In the genomic region with DNA sequence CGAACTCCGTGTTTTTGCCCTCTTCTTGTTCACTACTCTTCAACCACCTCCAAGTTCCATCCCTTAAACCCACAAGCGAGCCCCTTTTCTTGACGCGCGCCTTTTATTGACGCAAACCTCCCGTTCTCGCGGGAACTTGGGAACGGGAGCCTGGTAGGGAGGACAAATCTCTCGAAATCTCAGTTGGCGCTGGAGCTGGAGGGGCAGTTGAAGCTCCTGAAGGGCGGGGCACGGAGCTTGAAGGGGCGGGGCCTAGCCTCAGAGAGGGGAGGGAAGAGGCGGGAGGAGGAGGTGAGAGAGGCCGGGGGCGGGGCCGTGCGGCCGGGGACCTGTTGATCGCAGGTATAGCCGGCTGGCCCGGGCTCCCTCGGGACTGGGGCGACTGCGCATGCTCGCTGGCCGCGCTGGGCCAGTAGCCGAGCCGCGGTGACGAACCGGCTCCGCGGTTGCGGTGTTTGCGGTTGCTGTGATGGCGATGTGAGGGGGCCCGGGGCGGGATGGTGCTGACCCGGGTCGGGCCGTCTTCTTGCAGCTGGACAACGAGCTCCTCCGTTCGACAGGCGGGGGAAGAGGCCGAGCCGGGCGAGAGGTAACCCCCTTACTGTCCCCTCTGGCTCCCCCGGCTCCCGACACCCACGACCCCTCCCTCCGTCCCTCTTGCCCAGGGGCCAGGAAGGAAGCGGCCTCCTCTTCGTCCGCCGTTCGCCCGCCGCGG, we compare ENCODE assay signal across 1 cellular context.
TF ChIP-seq lines count a peak whose summit lies in the region.

A gene (plus strand): TSS at position 395 of the 715 bp plus-strand sequence. CDS start 14,835 bp downstream, outside the sequence.

TF ChIP-seq in K562, 482 proteins besides CTCF, POLR2A, EP300 and RAD21 (continued from another document):
- TF ChIP-seq, protein P1, sequence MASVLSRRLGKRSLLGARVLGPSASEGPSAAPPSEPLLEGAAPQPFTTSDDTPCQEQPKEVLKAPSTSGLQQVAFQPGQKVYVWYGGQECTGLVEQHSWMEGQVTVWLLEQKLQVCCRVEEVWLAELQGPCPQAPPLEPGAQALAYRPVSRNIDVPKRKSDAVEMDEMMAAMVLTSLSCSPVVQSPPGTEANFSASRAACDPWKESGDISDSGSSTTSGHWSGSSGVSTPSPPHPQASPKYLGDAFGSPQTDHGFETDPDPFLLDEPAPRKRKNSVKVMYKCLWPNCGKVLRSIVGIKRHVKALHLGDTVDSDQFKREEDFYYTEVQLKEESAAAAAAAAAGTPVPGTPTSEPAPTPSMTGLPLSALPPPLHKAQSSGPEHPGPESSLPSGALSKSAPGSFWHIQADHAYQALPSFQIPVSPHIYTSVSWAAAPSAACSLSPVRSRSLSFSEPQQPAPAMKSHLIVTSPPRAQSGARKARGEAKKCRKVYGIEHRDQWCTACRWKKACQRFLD (CRISPR knock-in tag; IDR thresholded peaks at IDR 0.05) = no peak
- no peak for TF ChIP-seq MYC (IDR thresholded peaks at IDR 0.05; ENCODE audit: low read depth, low read length)
- no peak for TF ChIP-seq MYC (CRISPR knock-in tag; IDR thresholded peaks at IDR 0.05; ENCODE audit: borderline replicate concordance, low read depth)
- TF ChIP-seq, protein P2, sequence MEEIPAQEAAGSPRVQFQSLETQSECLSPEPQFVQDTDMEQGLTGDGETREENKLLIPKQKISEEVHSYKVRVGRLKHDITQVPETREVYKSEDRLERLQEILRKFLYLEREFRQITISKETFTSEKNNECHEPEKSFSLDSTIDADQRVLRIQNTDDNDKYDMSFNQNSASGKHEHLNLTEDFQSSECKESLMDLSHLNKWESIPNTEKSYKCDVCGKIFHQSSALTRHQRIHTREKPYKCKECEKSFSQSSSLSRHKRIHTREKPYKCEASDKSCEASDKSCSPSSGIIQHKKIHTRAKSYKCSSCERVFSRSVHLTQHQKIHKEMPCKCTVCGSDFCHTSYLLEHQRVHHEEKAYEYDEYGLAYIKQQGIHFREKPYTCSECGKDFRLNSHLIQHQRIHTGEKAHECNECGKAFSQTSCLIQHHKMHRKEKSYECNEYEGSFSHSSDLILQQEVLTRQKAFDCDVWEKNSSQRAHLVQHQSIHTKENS (CRISPR knock-in tag; IDR thresholded peaks at IDR 0.05) = no peak
- peak; percentile 99 for TF ChIP-seq CHD2 (IDR thresholded peaks at IDR 0.05; ENCODE audit: low read depth, low read length)
- TF ChIP-seq PHB (CRISPR knock-in tag; IDR thresholded peaks at IDR 0.05) = 0 out of 2 replicates have a peak, but pooled peaks have one; percentile 44
- TF ChIP-seq, protein P3, sequence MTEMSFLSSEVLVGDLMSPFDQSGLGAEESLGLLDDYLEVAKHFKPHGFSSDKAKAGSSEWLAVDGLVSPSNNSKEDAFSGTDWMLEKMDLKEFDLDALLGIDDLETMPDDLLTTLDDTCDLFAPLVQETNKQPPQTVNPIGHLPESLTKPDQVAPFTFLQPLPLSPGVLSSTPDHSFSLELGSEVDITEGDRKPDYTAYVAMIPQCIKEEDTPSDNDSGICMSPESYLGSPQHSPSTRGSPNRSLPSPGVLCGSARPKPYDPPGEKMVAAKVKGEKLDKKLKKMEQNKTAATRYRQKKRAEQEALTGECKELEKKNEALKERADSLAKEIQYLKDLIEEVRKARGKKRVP (CRISPR knock-in tag; IDR thresholded peaks at IDR 0.05) = no peak
- peak; percentile 85 for TF ChIP-seq MAFF (IDR thresholded peaks at IDR 0.05; ENCODE audit: low read length)
- no peak for TF ChIP-seq SAFB (IDR thresholded peaks at IDR 0.05; ENCODE audit: borderline replicate concordance, low read depth, low read length)
- no peak; the same call in 1 of the 2 replicates for TF ChIP-seq ZNF766 (CRISPR knock-in tag; conservative IDR thresholded peaks at IDR 0.05)
- no peak for TF ChIP-seq KLF10 (CRISPR knock-in tag; IDR thresholded peaks at IDR 0.05)
- TF ChIP-seq, protein P4, sequence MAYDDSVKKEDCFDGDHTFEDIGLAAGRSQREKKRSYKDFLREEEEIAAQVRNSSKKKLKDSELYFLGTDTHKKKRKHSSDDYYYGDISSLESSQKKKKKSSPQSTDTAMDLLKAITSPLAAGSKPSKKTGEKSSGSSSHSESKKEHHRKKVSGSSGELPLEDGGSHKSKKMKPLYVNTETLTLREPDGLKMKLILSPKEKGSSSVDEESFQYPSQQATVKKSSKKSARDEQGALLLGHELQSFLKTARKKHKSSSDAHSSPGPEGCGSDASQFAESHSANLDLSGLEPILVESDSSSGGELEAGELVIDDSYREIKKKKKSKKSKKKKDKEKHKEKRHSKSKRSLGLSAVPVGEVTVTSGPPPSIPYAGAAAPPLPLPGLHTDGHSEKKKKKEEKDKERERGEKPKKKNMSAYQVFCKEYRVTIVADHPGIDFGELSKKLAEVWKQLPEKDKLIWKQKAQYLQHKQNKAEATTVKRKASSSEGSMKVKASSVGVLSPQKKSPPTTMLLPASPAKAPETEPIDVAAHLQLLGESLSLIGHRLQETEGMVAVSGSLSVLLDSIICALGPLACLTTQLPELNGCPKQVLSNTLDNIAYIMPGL (CRISPR knock-in tag; IDR thresholded peaks at IDR 0.05) = no peak
- TF ChIP-seq STAT5B (CRISPR knock-in tag; IDR thresholded peaks at IDR 0.05) = no peak
- TF ChIP-seq HLTF (IDR thresholded peaks at IDR 0.05) = no peak
- TF ChIP-seq DIDO1 (tag; IDR thresholded peaks at IDR 0.05; ENCODE audit: low read depth) = peak; percentile 79
- TF ChIP-seq ZNF76 (CRISPR knock-in tag; IDR thresholded peaks at IDR 0.05; ENCODE audit: borderline replicate concordance) = peak; percentile 20; the same call in 1 of the 2 replicates
- TF ChIP-seq, protein P5, sequence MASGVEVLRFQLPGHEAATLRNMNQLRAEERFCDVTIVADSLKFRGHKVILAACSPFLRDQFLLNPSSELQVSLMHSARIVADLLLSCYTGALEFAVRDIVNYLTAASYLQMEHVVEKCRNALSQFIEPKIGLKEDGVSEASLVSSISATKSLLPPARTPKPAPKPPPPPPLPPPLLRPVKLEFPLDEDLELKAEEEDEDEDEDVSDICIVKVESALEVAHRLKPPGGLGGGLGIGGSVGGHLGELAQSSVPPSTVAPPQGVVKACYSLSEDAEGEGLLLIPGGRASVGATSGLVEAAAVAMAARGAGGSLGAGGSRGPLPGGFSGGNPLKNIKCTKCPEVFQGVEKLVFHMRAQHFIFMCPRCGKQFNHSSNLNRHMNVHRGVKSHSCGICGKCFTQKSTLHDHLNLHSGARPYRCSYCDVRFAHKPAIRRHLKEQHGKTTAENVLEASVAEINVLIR (CRISPR knock-in tag; IDR thresholded peaks at IDR 0.05) = peak; percentile 80
- no peak for TF ChIP-seq FUS (optimal IDR thresholded peaks at IDR 0.05; ENCODE audit: low read depth, low read length)
- no peak for TF ChIP-seq HNRNPK (IDR thresholded peaks at IDR 0.05; ENCODE audit: low read depth, low read length, poor library complexity, severe bottlenecking)
- TF ChIP-seq EZH2 (IDR thresholded peaks at IDR 0.05; ENCODE audit: borderline replicate concordance, low read depth, low read length) = no peak
- no peak for TF ChIP-seq GTF2A2 (tag; IDR thresholded peaks at IDR 0.05)
- TF ChIP-seq ZNF143 (CRISPR knock-in tag; IDR thresholded peaks at IDR 0.05) = no peak
- TF ChIP-seq ZNF224 (CRISPR knock-in tag; IDR thresholded peaks at IDR 0.05) = no peak
